ENCODE assay signal across 8 cellular contexts in the genomic region with DNA sequence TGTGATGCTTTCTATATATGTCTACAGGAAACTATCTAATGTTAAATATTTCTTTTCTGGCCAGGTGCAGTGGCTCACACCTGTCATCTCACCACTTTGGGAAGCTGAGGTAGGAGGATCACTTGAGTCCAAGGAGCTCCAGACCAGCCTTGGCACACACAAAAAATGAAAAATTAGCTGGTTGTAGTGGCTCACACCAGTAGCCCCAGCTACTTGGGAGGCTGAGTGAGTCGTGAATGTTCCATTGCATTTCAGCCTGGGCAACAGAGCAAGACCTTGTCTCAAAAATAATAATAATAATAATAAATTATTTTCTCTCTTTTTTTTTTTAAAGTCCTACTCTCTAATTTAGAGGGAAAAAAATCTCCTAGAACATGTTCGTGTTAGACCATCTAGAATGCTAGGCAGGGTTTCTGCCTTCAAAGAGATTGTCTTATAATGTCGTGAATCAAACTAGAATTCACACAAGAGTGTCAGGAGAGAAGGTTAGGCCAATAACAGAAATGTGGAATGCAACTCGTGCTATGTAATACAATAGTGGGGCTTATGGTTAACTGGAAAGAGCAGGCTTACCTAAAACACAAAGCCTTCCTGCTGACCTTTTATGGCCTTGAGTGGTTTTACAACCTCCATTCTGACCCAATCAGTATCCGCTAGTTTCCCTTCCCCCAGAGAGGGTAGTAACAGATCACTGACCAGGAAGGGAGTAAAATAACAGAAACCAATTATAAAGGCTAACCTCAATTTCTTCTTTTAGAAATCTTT. TPM values are rescaled to one million over a fixed set of nuclear protein-coding genes. Genes with fewer than 3 reads are reported as not detected.
A peak's percentile ranks its signal among the peaks of the same experiment; 100 is the strongest.
DNase-seq lines count a peak whose midpoint lies in the region; ATAC-seq, FAIRE-seq and TF ChIP-seq lines count a peak whose summit lies in the region.

No MANE protein-coding gene starts in this region.

- no peak for TF ChIP-seq POLR2A in GM12891 (IDR thresholded peaks at IDR 0.05; ENCODE audit: low read depth, low read length)

- TF ChIP-seq CTCF in kidney (IDR thresholded peaks at IDR 0.05; ENCODE audit: borderline replicate concordance, extremely low read depth, insufficient read depth) = no peak

- 44 to 71% (median 50%) methylated on average over 5 of the region's 5 CpGs for WGBS in adipose tissue, 3 donors
- WGBS in thymus = 95% methylated on average over 5 of the region's 5 CpGs

- no peaks in the 10 kb centered on the region for H3K27me3 ChIP-seq in thymus (ENCODE audit: control insufficient read depth, insufficient read depth)

- DNase-seq in HuH-7.5 (ENCODE audit: low spot score) (peak; percentile 43), kidney (no peak), superior temporal gyrus (ENCODE audit: extremely low spot score) (no peak), GM12891 (ENCODE audit: insufficient read length, low spot score) (no peak), LoVo (ENCODE audit: low spot score) (no peak)

- H3K4me3 ChIP-seq in kidney (ENCODE audit: low read length in 2 of 2) = no peak overlapping the region
- H3K4me3 ChIP-seq in thymus (ENCODE audit: low read length) = no peak overlapping the region

- H3K4me1 ChIP-seq in kidney (ENCODE audit: control insufficient read depth in 1 of 2, insufficient read depth in 1 of 2, low read depth in 1 of 2, low read length in 2 of 2) = peaks cover 20 to 38% of the 10 kb centered on the region in 2 donors
- no peaks in the 10 kb centered on the region for H3K4me1 ChIP-seq in thymus (ENCODE audit: control insufficient read depth, insufficient read depth, low read length)

- intact Hi-C loops in kidney (cut with DNase I) = no loop called here

- ATAC-seq in GM18520 (IDR thresholded peaks at IDR 0.05; ENCODE audit: unreplicated experiment) = no peak

- no peaks in the 10 kb centered on the region for H3K9me3 ChIP-seq in kidney (ENCODE audit: control insufficient read depth in 1 of 2, low read length in 2 of 2)
- H3K9me3 ChIP-seq in thymus (ENCODE audit: control insufficient read depth) = no peaks in the 10 kb centered on the region

- H3K27ac ChIP-seq in adipose tissue (ENCODE audit: low read depth, low read length) (peak overlapping the region; percentile 92), kidney (ENCODE audit: low read depth in 2 of 2, low read length in 2 of 2) (peak overlapping the region; percentile 96 to 99), thymus (ENCODE audit: low read depth) (peak overlapping the region; percentile 21)

- H3K36me3 ChIP-seq in kidney (ENCODE audit: control insufficient read depth in 1 of 2, insufficient read depth in 2 of 2, low read length in 2 of 2) (no peaks in the 10 kb centered on the region), thymus (ENCODE audit: control insufficient read depth, insufficient read depth) (no peaks in the 10 kb centered on the region)

- no peak for FAIRE-seq in kidney (lab: Jason Lieb, UNC)
- FAIRE-seq in GM12891 (lab: Jason Lieb, UNC) = no peak

- peak overlapping the region in 1 of 2 donors; percentile 85 for H3K9ac ChIP-seq in kidney (ENCODE audit: low read length in 2 of 2)

TF ChIP-seq in GM12891, 5 proteins besides CTCF, POLR2A, EP300 and RAD21:
- TF ChIP-seq POLR2AphosphoS5 (IDR thresholded peaks at IDR 0.05; ENCODE audit: low read depth, low read length) = no peak
- TF ChIP-seq TAF1 (IDR thresholded peaks at IDR 0.05; ENCODE audit: low read depth, low read length) = no peak
- no peak for TF ChIP-seq POU2F2 (IDR thresholded peaks at IDR 0.05; ENCODE audit: low read depth, low read length)
- TF ChIP-seq PAX5 (IDR thresholded peaks at IDR 0.05; ENCODE audit: insufficient read depth, low read length, severe bottlenecking) = no peak
- TF ChIP-seq SPI1 (IDR thresholded peaks at IDR 0.05; ENCODE audit: low read depth, low read length) = no peak

RNA-seq across cellular contexts. Expression of a gene that starts 46.3 kb away (rescaled TPM):
- polyA plus RNA-seq in adipose tissue (10 to 100 TPM in 2 of 3 donors, 1 to 10 TPM in 1; 6.2 to 32.1 (median 11.6) TPM), kidney (ENCODE audit: insufficient read depth, low read depth, low replicate concordance) (11.5 TPM), thymus (14.0 TPM)
- total RNA-seq in kidney = 134 TPM
- polyA plus RNA-seq in GM12891 (2012; ENCODE audit: low read depth, missing spikeins) = 0.37 TPM

Comparison
In these comparisons a context has a peak if more than half of its experiments do, and no peak if none do; other contexts are left out.
1. H3K27ac ChIP-seq: peak in every context shown above with its lines; median percentile 98 in kidney; 92 in adipose tissue; 21 in thymus.